ENCODE assay signal across 1 cellular context in genomic region chr10:77441541-77442175, GRCh38.
TF ChIP-seq lines count a peak whose summit lies in the region.

No MANE protein-coding gene starts in this region.

TF ChIP-seq in IMR-90, 13 proteins besides CTCF, POLR2A, EP300 and RAD21 (continued from another document):
- TF ChIP-seq ELK1 (IDR thresholded peaks at IDR 0.05; ENCODE audit: borderline replicate concordance, low read depth, low read length): no peak
- no peak for TF ChIP-seq MAFK (IDR thresholded peaks at IDR 0.05; ENCODE audit: low read depth, low read length)
- TF ChIP-seq MAZ (IDR thresholded peaks at IDR 0.05; ENCODE audit: borderline replicate concordance, low read depth, low read length): no peak
- no peak for TF ChIP-seq RFX5 (IDR thresholded peaks at IDR 0.05; ENCODE audit: low read depth, low read length)
- no peak for TF ChIP-seq CEBPB (IDR thresholded peaks at IDR 0.05; ENCODE audit: low read depth, low read length)
- no peak for TF ChIP-seq SMC3 (IDR thresholded peaks at IDR 0.05; ENCODE audit: low read depth, low read length)
